In the genomic region with DNA sequence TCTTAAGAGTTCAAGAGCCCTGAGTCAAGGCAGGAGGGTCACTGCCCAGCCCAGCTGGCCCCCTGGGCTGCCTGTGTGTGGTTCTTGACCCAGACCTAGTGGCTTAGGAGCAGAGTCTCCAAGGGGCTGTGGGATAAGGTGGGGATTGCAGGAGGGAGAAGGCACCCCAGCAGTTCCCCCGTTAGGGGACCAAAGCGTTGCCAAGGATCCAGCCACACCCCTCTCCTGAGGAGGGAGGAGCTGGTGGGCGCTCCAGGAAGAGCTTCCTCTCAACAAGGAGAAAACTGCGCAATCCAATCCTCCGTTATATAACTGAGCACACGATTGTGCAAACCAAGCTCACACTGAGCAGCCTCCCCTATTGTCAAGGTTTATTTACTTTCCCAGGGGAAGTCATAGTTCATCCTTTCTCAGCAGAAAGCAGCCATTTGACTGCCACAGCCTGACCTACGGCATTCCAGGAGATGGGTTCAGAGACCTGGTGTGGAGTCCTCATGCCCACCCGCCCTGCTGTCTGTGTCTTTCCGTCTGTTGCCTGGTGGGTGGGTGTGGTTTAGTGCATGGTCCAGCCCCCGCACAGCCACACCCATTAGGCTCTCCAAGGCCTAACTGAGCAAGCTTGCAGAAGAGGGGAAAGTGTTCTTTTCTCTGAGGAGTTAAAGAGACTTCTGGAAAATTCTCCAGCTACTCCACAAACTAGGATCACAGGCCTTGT, we compare ENCODE assay signal across 1 cellular context.
TF ChIP-seq lines count a peak whose summit lies in the region.

No MANE protein-coding gene starts in this region.

TF ChIP-seq in HepG2, 621 proteins besides CTCF, POLR2A, EP300 and RAD21 (continued from another document and continues in another):
- TF ChIP-seq, protein P1, sequence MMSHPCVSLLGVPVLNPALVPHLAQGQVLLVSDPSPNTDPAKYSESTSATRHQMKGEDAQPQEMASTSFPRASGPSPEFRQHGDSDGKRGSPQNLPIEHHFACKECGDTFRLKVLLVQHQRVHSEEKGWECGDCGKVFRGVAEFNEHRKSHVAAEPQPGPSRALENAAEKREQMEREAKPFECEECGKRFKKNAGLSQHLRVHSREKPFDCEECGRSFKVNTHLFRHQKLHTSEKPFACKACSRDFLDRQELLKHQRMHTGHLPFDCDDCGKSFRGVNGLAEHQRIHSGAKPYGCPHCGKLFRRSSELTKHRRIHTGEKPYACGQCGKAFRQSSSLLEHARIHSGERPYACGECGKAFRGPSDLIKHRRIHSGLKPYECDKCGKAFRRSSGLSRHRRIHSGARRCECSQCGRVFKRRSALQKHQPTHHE (CRISPR knock-in tag; IDR thresholded peaks at IDR 0.05; ENCODE audit: borderline replicate concordance) = peak; percentile 75; the same call in 1 of the 2 replicates
- TF ChIP-seq NFE2 (CRISPR knock-in tag; IDR thresholded peaks at IDR 0.05) (no peak), CENPT (CRISPR knock-in tag; IDR thresholded peaks at IDR 0.05; ENCODE audit: low read depth) (no peak), HOXA3 (CRISPR knock-in tag; IDR thresholded peaks at IDR 0.05) (peak; percentile 95), ZC3H13 (CRISPR knock-in tag; IDR thresholded peaks at IDR 0.05) (no peak), SMAD1 (CRISPR knock-in tag; IDR thresholded peaks at IDR 0.05; ENCODE audit: borderline replicate concordance, low read depth) (no peak), ZNF660 (CRISPR knock-in tag; IDR thresholded peaks at IDR 0.05; ENCODE audit: borderline replicate concordance, low read depth) (no peak), ZNF10 (CRISPR knock-in tag; IDR thresholded peaks at IDR 0.05; ENCODE audit: borderline replicate concordance, low read depth) (no peak), GATA4 (IDR thresholded peaks at IDR 0.05; ENCODE audit: borderline replicate concordance, low read depth) (peak; percentile 72; the same call in 1 of the 2 replicates), ZSCAN31 (CRISPR knock-in tag; IDR thresholded peaks at IDR 0.05; ENCODE audit: low read depth) (peak; percentile 78), HCFC1 (IDR thresholded peaks at IDR 0.05; ENCODE audit: low read depth, low read length) (no peak), ELF3 (CRISPR knock-in tag; IDR thresholded peaks at IDR 0.05) (peak; percentile 99), ZNF713 (CRISPR knock-in tag; IDR thresholded peaks at IDR 0.05) (no peak), KLF13 (CRISPR knock-in tag; IDR thresholded peaks at IDR 0.05) (no peak), MBNL3 (CRISPR knock-in tag; conservative IDR thresholded peaks at IDR 0.05) (no peak), REL (CRISPR knock-in tag; conservative IDR thresholded peaks at IDR 0.05) (no peak), ZBTB42 (CRISPR knock-in tag; IDR thresholded peaks at IDR 0.05) (no peak), ZEB1 (IDR thresholded peaks at IDR 0.05; ENCODE audit: insufficient replicate concordance, low read depth) (peak; percentile 81), MAZ (IDR thresholded peaks at IDR 0.05; ENCODE audit: borderline replicate concordance, low read depth, low read length) (peak; percentile 48), MAZ (CRISPR knock-in tag; IDR thresholded peaks at IDR 0.05; ENCODE audit: low read depth) (peak; percentile 76), ZNF230 (CRISPR knock-in tag; IDR thresholded peaks at IDR 0.05) (peak; percentile 92; the same call in 1 of the 2 replicates), NPAS2 (CRISPR knock-in tag; IDR thresholded peaks at IDR 0.05; ENCODE audit: borderline replicate concordance) (no peak), ASH2L (IDR thresholded peaks at IDR 0.05; ENCODE audit: insufficient read length, low read depth, low read length) (no peak), ZNF260 (CRISPR knock-in tag; IDR thresholded peaks at IDR 0.05; ENCODE audit: borderline replicate concordance, low read depth) (no peak), ZNF629 (CRISPR knock-in tag; conservative IDR thresholded peaks at IDR 0.05) (peak; percentile 82), ZNF672 (CRISPR knock-in tag; IDR thresholded peaks at IDR 0.05) (no peak), TP53 (CRISPR knock-in tag; conservative IDR thresholded peaks at IDR 0.05) (peak; percentile 72; the same call in 1 of the 2 replicates), NFE2L1 (CRISPR knock-in tag; IDR thresholded peaks at IDR 0.05; ENCODE audit: borderline replicate concordance) (no peak), ZNF160 (CRISPR knock-in tag; IDR thresholded peaks at IDR 0.05) (peak; percentile 91), BORCS8-MEF2B (CRISPR knock-in tag; IDR thresholded peaks at IDR 0.05) (no peak), ZNF879 (CRISPR knock-in tag; IDR thresholded peaks at IDR 0.05) (no peak), IKZF1 (IDR thresholded peaks at IDR 0.05) (no peak), ZFP36 (IDR thresholded peaks at IDR 0.05; ENCODE audit: borderline replicate concordance, low read depth, low read length, partially characterized antibody) (no peak), ZNF83 (CRISPR knock-in tag; IDR thresholded peaks at IDR 0.05; ENCODE audit: borderline replicate concordance) (no peak), ZNF883 (CRISPR knock-in tag; IDR thresholded peaks at IDR 0.05; ENCODE audit: not compliant biosample characterization) (no peak), NR3C1 (CRISPR knock-in tag; IDR thresholded peaks at IDR 0.05) (no peak), KDM3A (CRISPR knock-in tag; IDR thresholded peaks at IDR 0.05; ENCODE audit: low read depth) (peak; percentile 89; the same call in 1 of the 2 replicates), ZNF589 (CRISPR knock-in tag; conservative IDR thresholded peaks at IDR 0.05) (peak; percentile 74; the same call in 1 of the 2 replicates), KDM6A (CRISPR knock-in tag; IDR thresholded peaks at IDR 0.05; ENCODE audit: low read depth) (peak; percentile 81)
- TF ChIP-seq, protein P2, sequence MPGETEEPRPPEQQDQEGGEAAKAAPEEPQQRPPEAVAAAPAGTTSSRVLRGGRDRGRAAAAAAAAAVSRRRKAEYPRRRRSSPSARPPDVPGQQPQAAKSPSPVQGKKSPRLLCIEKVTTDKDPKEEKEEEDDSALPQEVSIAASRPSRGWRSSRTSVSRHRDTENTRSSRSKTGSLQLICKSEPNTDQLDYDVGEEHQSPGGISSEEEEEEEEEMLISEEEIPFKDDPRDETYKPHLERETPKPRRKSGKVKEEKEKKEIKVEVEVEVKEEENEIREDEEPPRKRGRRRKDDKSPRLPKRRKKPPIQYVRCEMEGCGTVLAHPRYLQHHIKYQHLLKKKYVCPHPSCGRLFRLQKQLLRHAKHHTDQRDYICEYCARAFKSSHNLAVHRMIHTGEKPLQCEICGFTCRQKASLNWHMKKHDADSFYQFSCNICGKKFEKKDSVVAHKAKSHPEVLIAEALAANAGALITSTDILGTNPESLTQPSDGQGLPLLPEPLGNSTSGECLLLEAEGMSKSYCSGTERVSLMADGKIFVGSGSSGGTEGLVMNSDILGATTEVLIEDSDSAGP (CRISPR knock-in tag; IDR thresholded peaks at IDR 0.05; ENCODE audit: borderline replicate concordance) = peak; percentile 65
- TF ChIP-seq, protein P3, sequence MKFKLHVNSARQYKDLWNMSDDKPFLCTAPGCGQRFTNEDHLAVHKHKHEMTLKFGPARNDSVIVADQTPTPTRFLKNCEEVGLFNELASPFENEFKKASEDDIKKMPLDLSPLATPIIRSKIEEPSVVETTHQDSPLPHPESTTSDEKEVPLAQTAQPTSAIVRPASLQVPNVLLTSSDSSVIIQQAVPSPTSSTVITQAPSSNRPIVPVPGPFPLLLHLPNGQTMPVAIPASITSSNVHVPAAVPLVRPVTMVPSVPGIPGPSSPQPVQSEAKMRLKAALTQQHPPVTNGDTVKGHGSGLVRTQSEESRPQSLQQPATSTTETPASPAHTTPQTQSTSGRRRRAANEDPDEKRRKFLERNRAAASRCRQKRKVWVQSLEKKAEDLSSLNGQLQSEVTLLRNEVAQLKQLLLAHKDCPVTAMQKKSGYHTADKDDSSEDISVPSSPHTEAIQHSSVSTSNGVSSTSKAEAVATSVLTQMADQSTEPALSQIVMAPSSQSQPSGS (CRISPR knock-in tag; IDR thresholded peaks at IDR 0.05) = peak; percentile 91
- TF ChIP-seq, protein P4, sequence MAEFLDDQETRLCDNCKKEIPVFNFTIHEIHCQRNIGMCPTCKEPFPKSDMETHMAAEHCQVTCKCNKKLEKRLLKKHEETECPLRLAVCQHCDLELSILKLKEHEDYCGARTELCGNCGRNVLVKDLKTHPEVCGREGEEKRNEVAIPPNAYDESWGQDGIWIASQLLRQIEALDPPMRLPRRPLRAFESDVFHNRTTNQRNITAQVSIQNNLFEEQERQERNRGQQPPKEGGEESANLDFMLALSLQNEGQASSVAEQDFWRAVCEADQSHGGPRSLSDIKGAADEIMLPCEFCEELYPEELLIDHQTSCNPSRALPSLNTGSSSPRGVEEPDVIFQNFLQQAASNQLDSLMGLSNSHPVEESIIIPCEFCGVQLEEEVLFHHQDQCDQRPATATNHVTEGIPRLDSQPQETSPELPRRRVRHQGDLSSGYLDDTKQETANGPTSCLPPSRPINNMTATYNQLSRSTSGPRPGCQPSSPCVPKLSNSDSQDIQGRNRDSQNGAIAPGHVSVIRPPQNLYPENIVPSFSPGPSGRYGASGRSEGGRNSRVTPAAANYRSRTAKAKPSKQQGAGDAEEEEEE (CRISPR knock-in tag; IDR thresholded peaks at IDR 0.05; ENCODE audit: borderline replicate concordance) = no peak
- TF ChIP-seq, protein P5, sequence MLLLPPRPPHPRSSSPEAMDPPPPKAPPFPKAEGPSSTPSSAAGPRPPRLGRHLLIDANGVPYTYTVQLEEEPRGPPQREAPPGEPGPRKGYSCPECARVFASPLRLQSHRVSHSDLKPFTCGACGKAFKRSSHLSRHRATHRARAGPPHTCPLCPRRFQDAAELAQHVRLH (CRISPR knock-in tag; IDR thresholded peaks at IDR 0.05; ENCODE audit: borderline replicate concordance, low read depth) = peak; percentile 84; the same call in 1 of the 2 replicates
- TF ChIP-seq, protein P6, sequence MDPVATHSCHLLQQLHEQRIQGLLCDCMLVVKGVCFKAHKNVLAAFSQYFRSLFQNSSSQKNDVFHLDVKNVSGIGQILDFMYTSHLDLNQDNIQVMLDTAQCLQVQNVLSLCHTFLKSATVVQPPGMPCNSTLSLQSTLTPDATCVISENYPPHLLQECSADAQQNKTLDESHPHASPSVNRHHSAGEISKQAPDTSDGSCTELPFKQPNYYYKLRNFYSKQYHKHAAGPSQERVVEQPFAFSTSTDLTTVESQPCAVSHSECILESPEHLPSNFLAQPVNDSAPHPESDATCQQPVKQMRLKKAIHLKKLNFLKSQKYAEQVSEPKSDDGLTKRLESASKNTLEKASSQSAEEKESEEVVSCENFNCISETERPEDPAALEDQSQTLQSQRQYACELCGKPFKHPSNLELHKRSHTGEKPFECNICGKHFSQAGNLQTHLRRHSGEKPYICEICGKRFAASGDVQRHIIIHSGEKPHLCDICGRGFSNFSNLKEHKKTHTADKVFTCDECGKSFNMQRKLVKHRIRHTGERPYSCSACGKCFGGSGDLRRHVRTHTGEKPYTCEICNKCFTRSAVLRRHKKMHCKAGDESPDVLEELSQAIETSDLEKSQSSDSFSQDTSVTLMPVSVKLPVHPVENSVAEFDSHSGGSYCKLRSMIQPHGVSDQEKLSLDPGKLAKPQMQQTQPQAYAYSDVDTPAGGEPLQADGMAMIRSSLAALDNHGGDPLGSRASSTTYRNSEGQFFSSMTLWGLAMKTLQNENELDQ (CRISPR knock-in tag; IDR thresholded peaks at IDR 0.05; ENCODE audit: borderline replicate concordance) = no peak
- TF ChIP-seq, protein P7, sequence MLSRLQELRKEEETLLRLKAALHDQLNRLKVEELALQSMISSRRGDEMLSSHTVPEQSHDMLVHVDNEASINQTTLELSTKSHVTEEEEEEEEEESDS (CRISPR knock-in tag; IDR thresholded peaks at IDR 0.05; ENCODE audit: borderline replicate concordance) = no peak
- TF ChIP-seq, protein P8, sequence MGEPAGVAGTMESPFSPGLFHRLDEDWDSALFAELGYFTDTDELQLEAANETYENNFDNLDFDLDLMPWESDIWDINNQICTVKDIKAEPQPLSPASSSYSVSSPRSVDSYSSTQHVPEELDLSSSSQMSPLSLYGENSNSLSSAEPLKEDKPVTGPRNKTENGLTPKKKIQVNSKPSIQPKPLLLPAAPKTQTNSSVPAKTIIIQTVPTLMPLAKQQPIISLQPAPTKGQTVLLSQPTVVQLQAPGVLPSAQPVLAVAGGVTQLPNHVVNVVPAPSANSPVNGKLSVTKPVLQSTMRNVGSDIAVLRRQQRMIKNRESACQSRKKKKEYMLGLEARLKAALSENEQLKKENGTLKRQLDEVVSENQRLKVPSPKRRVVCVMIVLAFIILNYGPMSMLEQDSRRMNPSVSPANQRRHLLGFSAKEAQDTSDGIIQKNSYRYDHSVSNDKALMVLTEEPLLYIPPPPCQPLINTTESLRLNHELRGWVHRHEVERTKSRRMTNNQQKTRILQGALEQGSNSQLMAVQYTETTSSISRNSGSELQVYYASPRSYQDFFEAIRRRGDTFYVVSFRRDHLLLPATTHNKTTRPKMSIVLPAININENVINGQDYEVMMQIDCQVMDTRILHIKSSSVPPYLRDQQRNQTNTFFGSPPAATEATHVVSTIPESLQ (CRISPR knock-in tag; conservative IDR thresholded peaks at IDR 0.05) = no peak; the same call in 1 of the 2 replicates
- TF ChIP-seq, protein P9, sequence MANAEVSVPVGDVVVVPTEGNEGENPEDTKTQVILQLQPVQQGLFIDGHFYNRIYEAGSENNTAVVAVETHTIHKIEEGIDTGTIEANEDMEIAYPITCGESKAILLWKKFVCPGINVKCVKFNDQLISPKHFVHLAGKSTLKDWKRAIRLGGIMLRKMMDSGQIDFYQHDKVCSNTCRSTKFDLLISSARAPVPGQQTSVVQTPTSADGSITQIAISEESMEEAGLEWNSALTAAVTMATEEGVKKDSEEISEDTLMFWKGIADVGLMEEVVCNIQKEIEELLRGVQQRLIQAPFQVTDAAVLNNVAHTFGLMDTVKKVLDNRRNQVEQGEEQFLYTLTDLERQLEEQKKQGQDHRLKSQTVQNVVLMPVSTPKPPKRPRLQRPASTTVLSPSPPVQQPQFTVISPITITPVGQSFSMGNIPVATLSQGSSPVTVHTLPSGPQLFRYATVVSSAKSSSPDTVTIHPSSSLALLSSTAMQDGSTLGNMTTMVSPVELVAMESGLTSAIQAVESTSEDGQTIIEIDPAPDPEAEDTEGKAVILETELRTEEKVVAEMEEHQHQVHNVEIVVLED (CRISPR knock-in tag; IDR thresholded peaks at IDR 0.05; ENCODE audit: borderline replicate concordance) = peak; percentile 72; the same call in 1 of the 2 replicates
- TF ChIP-seq, protein P10, sequence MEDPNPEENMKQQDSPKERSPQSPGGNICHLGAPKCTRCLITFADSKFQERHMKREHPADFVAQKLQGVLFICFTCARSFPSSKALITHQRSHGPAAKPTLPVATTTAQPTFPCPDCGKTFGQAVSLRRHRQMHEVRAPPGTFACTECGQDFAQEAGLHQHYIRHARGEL (CRISPR knock-in tag; IDR thresholded peaks at IDR 0.05) = no peak
